In genomic region chr15:40569139-40569953, GRCh38 we compare ENCODE assay signal across 1 cellular context.
TF ChIP-seq lines count a peak whose summit lies in the region.

RPUSD2 (plus strand) TSS chr15:40569299; CDS start chr15:40569338, 39 bp downstream.

TF ChIP-seq in HEK293, 187 proteins besides CTCF, POLR2A, EP300 and RAD21 (continued from another document):
- no peak for TF ChIP-seq TSHZ1 (tag by site-specific recombination; IDR thresholded peaks at IDR 0.05; ENCODE audit: borderline replicate concordance)
- peak; percentile 63; the same call in 1 of the 2 replicates for TF ChIP-seq KLF10 (tag by site-specific recombination; IDR thresholded peaks at IDR 0.05)
- TF ChIP-seq ZNF2 (tag by site-specific recombination; IDR thresholded peaks at IDR 0.05): peak; percentile 62
- peak; percentile 74 for TF ChIP-seq ZBTB17 (tag by site-specific recombination; IDR thresholded peaks at IDR 0.05)
- peak; percentile 32; the same call in 1 of the 2 replicates for TF ChIP-seq ZBTB21 (tag by site-specific recombination; IDR thresholded peaks at IDR 0.05)
- TF ChIP-seq ZSCAN30 (tag by site-specific recombination; IDR thresholded peaks at IDR 0.05): no peak
- TF ChIP-seq ZSCAN5A (tag by site-specific recombination; IDR thresholded peaks at IDR 0.05): 0 out of 2 replicates have a peak, but pooled peaks have one; percentile 33
- TF ChIP-seq BCL11B (tag by site-specific recombination; IDR thresholded peaks at IDR 0.05; ENCODE audit: low read depth): peak; percentile 48; the same call in 1 of the 2 replicates
- TF ChIP-seq ZNF629 (tag by site-specific recombination; IDR thresholded peaks at IDR 0.05): peak; percentile 84
- 0 out of 2 replicates have a peak, but pooled peaks have one; percentile 15 for TF ChIP-seq ZNF76 (tag by site-specific recombination; IDR thresholded peaks at IDR 0.05; ENCODE audit: borderline replicate concordance, low read depth)
- TF ChIP-seq ZNF324 (tag by site-specific recombination; IDR thresholded peaks at IDR 0.05): peak; percentile 69; the same call in 1 of the 2 replicates
- TF ChIP-seq, protein P1, sequence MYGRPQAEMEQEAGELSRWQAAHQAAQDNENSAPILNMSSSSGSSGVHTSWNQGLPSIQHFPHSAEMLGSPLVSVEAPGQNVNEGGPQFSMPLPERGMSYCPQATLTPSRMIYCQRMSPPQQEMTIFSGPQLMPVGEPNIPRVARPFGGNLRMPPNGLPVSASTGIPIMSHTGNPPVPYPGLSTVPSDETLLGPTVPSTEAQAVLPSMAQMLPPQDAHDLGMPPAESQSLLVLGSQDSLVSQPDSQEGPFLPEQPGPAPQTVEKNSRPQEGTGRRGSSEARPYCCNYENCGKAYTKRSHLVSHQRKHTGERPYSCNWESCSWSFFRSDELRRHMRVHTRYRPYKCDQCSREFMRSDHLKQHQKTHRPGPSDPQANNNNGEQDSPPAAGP (tag by site-specific recombination; IDR thresholded peaks at IDR 0.05): peak; percentile 74
